Comparison of ENCODE assay signal across 10 cellular contexts in the genomic region with DNA sequence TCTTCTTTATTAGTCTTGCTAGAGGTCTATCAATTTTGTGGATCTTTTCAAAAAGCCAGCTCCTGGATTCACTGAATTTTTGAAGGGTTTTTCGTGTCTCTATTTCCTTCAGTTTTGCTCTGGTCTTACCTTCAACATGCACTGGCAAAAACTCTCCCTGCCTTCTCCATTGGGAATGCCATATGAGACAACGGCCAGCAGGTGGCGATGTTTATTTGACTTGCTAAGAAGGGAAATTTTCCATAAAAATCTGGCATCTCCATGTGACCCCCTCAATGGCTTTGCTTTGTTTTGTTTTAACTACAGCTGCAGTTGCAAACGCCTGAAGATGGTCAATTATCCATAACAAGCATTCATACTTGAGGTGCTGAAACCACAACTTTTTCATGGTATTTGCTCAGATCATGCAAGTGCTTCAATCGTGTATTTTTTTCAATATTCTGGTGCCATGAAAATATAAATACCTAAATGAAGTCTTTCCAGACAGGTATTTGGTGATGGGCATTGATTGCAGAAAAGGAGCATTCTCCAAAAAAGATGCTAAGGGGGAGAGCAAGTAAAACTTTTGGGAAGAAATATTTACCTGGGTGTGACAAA.
DNase-seq lines count a peak whose midpoint lies in the region; ATAC-seq and TF ChIP-seq lines count a peak whose summit lies in the region.
"Had no signal": no experiment of that assay in that cellular context is flagged by ENCODE, and none has a peak within 500 bp of the region (broad histone marks: within the 10 kb centered on the region; RNA-seq: fewer than 3 reads in every experiment).

No MANE protein-coding gene starts in this region.

- no peaks in the 10 kb centered on the region for H4K20me1 ChIP-seq in DOHH2 (ENCODE audit: control insufficient read depth, insufficient read depth, low read depth, low read length)

- H3K27me3 ChIP-seq in DOHH2 (ENCODE audit: control insufficient read depth, low read length) (no peaks in the 10 kb centered on the region), RWPE2 (ENCODE audit: insufficient read depth, poor library complexity, severe bottlenecking) (no peaks in the 10 kb centered on the region)
- no peaks in the 10 kb centered on the region for H3K27me3 ChIP-seq in CD4-positive, alpha-beta memory T cell (ENCODE audit: insufficient read depth, low read length)
- H3K27me3 ChIP-seq: neural progenitor cell had no signal

- no peaks in the 10 kb centered on the region for H3K36me3 Mint-ChIP-seq in CD4-positive, alpha-beta memory T cell
- H3K36me3 Mint-ChIP-seq: neural progenitor cell had no signal

- no peaks in the 10 kb centered on the region for H3K9me3 Mint-ChIP-seq in CD4-positive, alpha-beta memory T cell
- H3K9me3 Mint-ChIP-seq: neural progenitor cell had no signal

- DNase-seq in RWPE2 (ENCODE audit: low spot score) (no peak), globus pallidus (ENCODE audit: low spot score) (peak; percentile 3), NCI-H510A treated with DMSO at 0.1 percent for 48 hours (lab: John Stamatoyannopoulos, UW) (no peak)
- no peak for DNase-seq in CD4-positive, alpha-beta memory T cell
- DNase-seq: DMS79 had no signal

- no peak overlapping the region for H3K4me3 Mint-ChIP-seq in CD4-positive, alpha-beta memory T cell
- H3K4me3 Mint-ChIP-seq: neural progenitor cell had no signal

- no peaks in the 10 kb centered on the region for H3K36me3 ChIP-seq in DOHH2 (ENCODE audit: control insufficient read depth, low read length)
- no peaks in the 10 kb centered on the region for H3K36me3 ChIP-seq in RWPE2 (ENCODE audit: low read depth)
- H3K36me3 ChIP-seq in CD4-positive, alpha-beta memory T cell (ENCODE audit: insufficient read depth, low read length) = no peaks in the 10 kb centered on the region
- H3K36me3 ChIP-seq: neural progenitor cell had no signal

- no peaks in the 10 kb centered on the region for H3F3A ChIP-seq in DOHH2 (ENCODE audit: control insufficient read depth, insufficient read depth)

- POLR2A ChIA-PET in CD4-positive, alpha-beta memory T cell (lab: Charles Lee; ENCODE audit: partially characterized antibody) = no interaction called here

- H3K4me3 ChIP-seq in DOHH2 (ENCODE audit: low read length) (no peak overlapping the region), RWPE2 (ENCODE audit: severe bottlenecking) (no peak overlapping the region)
- no peak overlapping the region for H3K4me3 ChIP-seq in CD4-positive, alpha-beta memory T cell (ENCODE audit: low read length in 2 of 2)
- H3K4me3 ChIP-seq: neural progenitor cell had no signal

- no peak overlapping the region for H3K4me2 ChIP-seq in DOHH2 (ENCODE audit: low read length)
- H3K4me2 ChIP-seq: neural progenitor cell had no signal

- H3K9me3 ChIP-seq in DOHH2 (ENCODE audit: control insufficient read depth, insufficient read depth, low read length) (no peaks in the 10 kb centered on the region), RWPE2 (ENCODE audit: severe bottlenecking) (no peaks in the 10 kb centered on the region)
- H3K9me3 ChIP-seq in CD4-positive, alpha-beta memory T cell (ENCODE audit: control insufficient read depth in 1 of 2, low read length in 2 of 2) = no peaks in the 10 kb centered on the region

- H3K27ac ChIP-seq in 22Rv1 (no peak overlapping the region), DOHH2 (ENCODE audit: low read depth, low read length) (no peak overlapping the region), RWPE2 (ENCODE audit: poor library complexity, severe bottlenecking) (no peak overlapping the region)
- H3K27ac ChIP-seq in CD4-positive, alpha-beta memory T cell (ENCODE audit: low read depth, low read length) = no peak overlapping the region
- H3K27ac ChIP-seq: neural progenitor cell had no signal

- peaks cover 0 to 2% of the 10 kb centered on the region in 2 donors for H3K27me3 Mint-ChIP-seq in CD4-positive, alpha-beta memory T cell

- intact Hi-C loops in CD4-positive, alpha-beta memory T cell (cut with micrococcal nuclease) = no loop called here

- H3K79me2 ChIP-seq in DOHH2 (ENCODE audit: control insufficient read depth, low read length) = no peaks in the 10 kb centered on the region

- TF ChIP-seq CTCF in 22Rv1 (IDR thresholded peaks at IDR 0.05) (peak; percentile 73), DOHH2 (IDR thresholded peaks at IDR 0.05; ENCODE audit: low read depth, low read length, poor library complexity, severe bottlenecking) (peak; percentile 63), RWPE2 (IDR thresholded peaks at IDR 0.05; ENCODE audit: poor library complexity, severe bottlenecking) (peak; percentile 82)

- no peaks in the 10 kb centered on the region for H3K9me2 ChIP-seq in DOHH2 (replicated peaks; ENCODE audit: control insufficient read depth, low read length)

- H3K4me1 Mint-ChIP-seq in CD4-positive, alpha-beta memory T cell = no peaks in the 10 kb centered on the region
- H3K4me1 Mint-ChIP-seq: neural progenitor cell had no signal

- H3K4me1 ChIP-seq in DOHH2 (ENCODE audit: control insufficient read depth, low read length) (no peaks in the 10 kb centered on the region), RWPE2 (ENCODE audit: insufficient read depth, poor library complexity, severe bottlenecking) (no peaks in the 10 kb centered on the region)
- H3K4me1 ChIP-seq in CD4-positive, alpha-beta memory T cell (ENCODE audit: insufficient read depth, low read length) = no peaks in the 10 kb centered on the region
- H3K4me1 ChIP-seq: neural progenitor cell had no signal

- no peak overlapping the region for H3K27ac Mint-ChIP-seq in CD4-positive, alpha-beta memory T cell
- H3K27ac Mint-ChIP-seq: neural progenitor cell had no signal

- ATAC-seq in RWPE2 (ENCODE audit: low read depth) = no peak
- ATAC-seq in GM21447 (IDR thresholded peaks at IDR 0.05; ENCODE audit: unreplicated experiment) = no peak
- ATAC-seq in HG03342 (IDR thresholded peaks at IDR 0.05; ENCODE audit: unreplicated experiment) = no peak

- CTCF ChIA-PET in CD4-positive, alpha-beta memory T cell (lab: Charles Lee; ENCODE audit: partially characterized antibody) = no interaction called here
